9 cellular contexts compared by ENCODE assay signal in the genomic region with DNA sequence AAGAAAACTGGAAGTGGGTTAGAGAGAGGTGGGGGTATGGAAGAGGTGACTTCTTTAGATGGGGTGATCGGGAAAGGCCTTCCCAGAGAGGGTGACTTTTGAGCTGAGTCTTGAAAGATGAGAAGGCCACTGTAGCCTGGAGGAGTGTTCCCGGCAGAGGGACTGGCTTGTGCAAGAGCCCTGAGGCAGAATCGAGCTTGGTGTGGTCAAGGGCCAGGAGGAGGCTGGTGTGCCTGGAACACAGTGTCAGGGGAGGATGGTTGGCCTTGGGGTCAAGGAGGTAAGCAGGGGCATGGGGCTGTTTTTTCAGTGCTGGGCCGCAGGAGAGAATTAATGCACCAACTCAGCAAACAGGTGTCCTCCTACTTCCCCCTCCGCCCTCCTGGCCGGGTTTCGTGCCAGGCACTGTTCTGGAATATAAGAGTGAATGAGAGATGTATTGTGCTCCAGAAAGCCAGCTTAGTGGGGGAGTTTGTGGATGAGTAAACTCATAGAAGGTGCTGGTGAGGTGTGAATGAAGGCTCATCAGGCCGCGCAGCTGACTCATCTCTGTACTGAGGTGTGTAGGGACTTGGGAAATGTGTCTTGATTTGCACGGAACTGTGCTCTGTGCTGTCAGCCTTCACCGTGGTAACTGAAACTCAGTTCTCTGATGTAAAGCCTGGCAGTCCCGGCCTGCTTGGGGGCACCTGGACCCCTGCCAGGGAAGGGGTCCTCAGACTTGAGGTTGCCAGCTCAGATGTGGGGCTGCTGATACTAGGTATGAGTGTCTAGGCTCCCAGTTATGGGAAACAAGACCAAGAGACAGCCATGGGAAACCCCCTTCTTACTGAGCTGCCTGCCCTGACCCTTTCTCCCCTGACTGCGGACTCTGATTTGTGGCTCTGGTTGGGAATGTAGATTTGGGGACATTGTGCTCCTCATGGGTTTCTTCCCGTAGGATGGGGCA. TPM values are rescaled to one million over a fixed set of nuclear protein-coding genes. Genes with fewer than 3 reads are reported as not detected.
DNase-seq lines count a peak whose midpoint lies in the region; ATAC-seq lines count a peak whose summit lies in the region.
"Had no signal": no experiment of that assay in that cellular context is flagged by ENCODE, and none has a peak within 500 bp of the region (broad histone marks: within the 10 kb centered on the region; RNA-seq: fewer than 3 reads in every experiment).

No MANE protein-coding gene starts in this region.

- H3K4me1 ChIP-seq in esophagus (ENCODE audit: control insufficient read depth in 2 of 2, insufficient read depth in 2 of 2, low read length in 1 of 2) (peaks cover 6 to 20% of the 10 kb centered on the region in 2 donors), right cardiac atrium (ENCODE audit: control insufficient read depth, insufficient read depth, low read length) (peaks cover 11% of the 10 kb centered on the region)

- H3K27ac ChIP-seq in esophagus (ENCODE audit: low read depth in 2 of 2, low read length in 1 of 2), result peak overlapping the region; percentile 86 to 96
- H3K27ac ChIP-seq in right cardiac atrium (ENCODE audit: low read length), result no peak overlapping the region
- H3K27ac ChIP-seq: SK-N-MC had no signal

- no peak overlapping the region for H3K4me3 ChIP-seq in esophagus (ENCODE audit: low read depth in 1 of 2, low read length in 2 of 2)
- H3K4me3 ChIP-seq in right cardiac atrium (ENCODE audit: low read length), result no peak overlapping the region
- H3K4me3 ChIP-seq: SK-N-MC had no signal

- 49 to 50% methylated on average over 14 of the region's 14 CpGs for WGBS in esophagus, 2 donors
- WGBS in right cardiac atrium, result 86% methylated on average over 14 of the region's 14 CpGs

- intact Hi-C loops in right cardiac atrium (cut with DNase I), result no loop called here

- H3K36me3 ChIP-seq in esophagus (ENCODE audit: control insufficient read depth in 2 of 2, insufficient read depth in 2 of 2, low read length in 1 of 2), result no peaks in the 10 kb centered on the region

- ATAC-seq in GM19035 (IDR thresholded peaks at IDR 0.05; ENCODE audit: unreplicated experiment) (peak; percentile 63), HG03103 (IDR thresholded peaks at IDR 0.05; ENCODE audit: low read depth, unreplicated experiment) (peak; percentile 58), right cardiac atrium (no peak)

- H3K27me3 ChIP-seq in esophagus (ENCODE audit: control insufficient read depth in 1 of 2, insufficient read depth in 2 of 2, low read length in 2 of 2) (no peaks in the 10 kb centered on the region), right cardiac atrium (ENCODE audit: control insufficient read depth, insufficient read depth) (no peaks in the 10 kb centered on the region)

- H3K9me3 ChIP-seq in esophagus (ENCODE audit: control insufficient read depth in 2 of 2, insufficient read depth in 1 of 2, low read depth in 1 of 2, low read length in 1 of 2), result no peaks in the 10 kb centered on the region
- no peaks in the 10 kb centered on the region for H3K9me3 ChIP-seq in right cardiac atrium (ENCODE audit: control insufficient read depth, low read length)

- peak; percentile 72 to 77 for DNase-seq in activated CD4-positive, alpha-beta T cell treated with anti-CD3 and anti-CD28 coated beads, Interleukin-2, amount 50 U/mL, for 4 hours
- DNase-seq in stimulated activated CD8-positive, alpha-beta memory T cell treated with anti-CD3 and anti-CD28 coated beads, Interleukin-4, amount 100 ng/mL, for 4 hours (ENCODE audit: low read depth in 2 of 2, low spot score in 1 of 2), result peak; percentile 56 to 57
- DNase-seq in DMS114 treated with DMSO at 0.1 percent for 48 hours (lab: John Stamatoyannopoulos, UW; ENCODE audit: unreplicated experiment), result no peak
- no peak for DNase-seq in right cardiac atrium
- DNase-seq in NCI-H82 treated with DMSO at 0.1 percent for 48 hours (lab: John Stamatoyannopoulos, UW; ENCODE audit: unreplicated experiment), result no peak

RNA-seq across cellular contexts. Expression of a gene that starts 15.3 kb away (rescaled TPM):
- polyA plus RNA-seq in esophagus (10 to 100 TPM; 35.3 to 52.4 TPM), right cardiac atrium (8.7 TPM)
- 10 to 100 TPM; 13.1 to 22.7 (median 14.1) TPM for total RNA-seq in right cardiac atrium

Comparison
In these comparisons a context has a peak if more than half of its experiments do, and no peak if none do; other contexts are left out.
1. ATAC-seq: peak in GM19035 (single experiment) and HG03103 (single experiment); none in right cardiac atrium (0 of 2).
2. DNase-seq: peak in activated CD4-positive, alpha-beta T cell treated with anti-CD3 and anti-CD28 coated beads, Interleukin-2, amount 50 U/mL, for 4 hours (2 of 2) and stimulated activated CD8-positive, alpha-beta memory T cell treated with anti-CD3 and anti-CD28 coated beads, Interleukin-4, amount 100 ng/mL, for 4 hours (2 of 2); none in DMS114 treated with DMSO at 0.1 percent for 48 hours (single experiment), right cardiac atrium (0 of 3) and NCI-H82 treated with DMSO at 0.1 percent for 48 hours (single experiment).